ENCODE assay signal across 8 cellular contexts in the genomic region with DNA sequence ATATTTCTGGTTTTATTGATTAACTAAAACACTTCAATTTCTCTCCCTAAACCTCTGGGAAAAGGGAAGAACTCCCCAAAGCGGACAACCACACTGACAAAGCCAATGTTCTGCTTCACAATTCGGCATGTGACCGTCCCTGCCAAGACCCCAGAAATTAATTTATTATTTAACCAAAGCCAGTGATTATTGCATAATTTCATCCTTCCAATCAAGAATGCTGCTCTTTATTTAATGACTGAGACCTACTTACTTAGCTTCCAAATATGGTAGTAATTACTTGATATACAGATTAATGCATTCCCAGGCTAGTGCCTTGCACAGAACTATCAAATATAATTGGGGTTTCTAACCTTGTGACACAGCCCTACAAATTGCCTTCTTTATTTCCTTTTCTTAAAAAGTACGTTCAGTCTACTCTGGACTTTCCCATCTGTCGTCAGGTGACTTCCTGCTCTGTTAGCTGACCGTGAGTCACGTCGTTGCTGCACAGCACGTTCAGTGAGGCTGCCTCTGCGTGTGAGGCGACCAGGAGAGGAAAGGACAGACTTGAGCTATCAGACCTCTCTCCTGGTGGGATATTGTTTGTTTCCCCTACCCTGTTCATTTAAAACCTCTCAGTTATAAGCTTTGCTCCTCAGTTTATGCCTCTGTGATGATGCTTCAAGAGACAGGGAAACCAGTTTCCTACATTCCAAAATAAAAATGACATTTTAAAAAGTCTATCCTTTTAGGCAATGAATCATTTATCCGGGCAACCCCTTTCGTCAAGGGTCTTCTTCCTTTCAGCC. TPM values are rescaled to one million over a fixed set of nuclear protein-coding genes. Genes with fewer than 3 reads are reported as not detected.
DNase-seq lines count a peak whose midpoint lies in the region; ATAC-seq and TF ChIP-seq lines count a peak whose summit lies in the region.

No MANE protein-coding gene starts in this region.

- H3K27me3 ChIP-seq in Peyer's patch (no peaks in the 10 kb centered on the region), sigmoid colon (no peaks in the 10 kb centered on the region)

- WGBS in sigmoid colon, 2 donors: 28 to 36% methylated on average over 13 of the region's 13 CpGs

- H3K36me3 ChIP-seq in Peyer's patch: no peaks in the 10 kb centered on the region
- H3K36me3 ChIP-seq in sigmoid colon: no peaks in the 10 kb centered on the region

- intact Hi-C loops in sigmoid colon (cut with DNase I): no loop called here

- no peaks in the 10 kb centered on the region for H3K9me3 ChIP-seq in Peyer's patch
- no peaks in the 10 kb centered on the region for H3K9me3 ChIP-seq in sigmoid colon

- peaks cover 0 to 7% (median 2%) of the 10 kb centered on the region in 4 donors for H3K4me1 ChIP-seq in Peyer's patch
- peaks cover 0 to 16% (median 4%) of the 10 kb centered on the region in 4 donors for H3K4me1 ChIP-seq in sigmoid colon

- TF ChIP-seq POLR2A in Peyer's patch (IDR thresholded peaks at IDR 0.05): peak in 1 of 2 donors; percentile 36
- no peak for TF ChIP-seq POLR2A in sigmoid colon (IDR thresholded peaks at IDR 0.05)

- TF ChIP-seq EP300 in sigmoid colon (IDR thresholded peaks at IDR 0.05): peak in 2 of 4 donors; percentile 64 to 73

- in situ Hi-C loops in ACHN (cut with HindIII; ENCODE audit: low pct_ligation_motif_present, low pct_unique_long_range_greater_than_20kb, low sequenced_read_pairs): no loop called here

- H3K4me3 ChIP-seq in Peyer's patch (no peak overlapping the region), sigmoid colon (no peak overlapping the region)

- H3K27ac ChIP-seq in Peyer's patch (peak overlapping the region; percentile 34 to 67 (median 55)), sigmoid colon (peak overlapping the region in 3 of 4 donors; percentile 46 to 52 (median 50))

- ATAC-seq in GM18870 (IDR thresholded peaks at IDR 0.05; ENCODE audit: unreplicated experiment): peak; percentile 76
- ATAC-seq in HG03066 (IDR thresholded peaks at IDR 0.05; ENCODE audit: low read depth, unreplicated experiment): peak; percentile 95

- no peak for TF ChIP-seq CTCF in Peyer's patch (IDR thresholded peaks at IDR 0.05)
- TF ChIP-seq CTCF in sigmoid colon (IDR thresholded peaks at IDR 0.05): no peak

- DNase-seq in ACHN: peak; percentile 83
- DNase-seq in Peyer's patch: peak; percentile 72 to 93 (median 74)
- peak; percentile 50 to 67 for DNase-seq in activated T-helper 1 cell treated with anti-CD3 and anti-CD28 coated beads, Interleukin-2, amount 50 U/mL, for 16 hours (ENCODE audit: low read depth in 1 of 2, low spot score in 1 of 2)
- peak; percentile 84 for DNase-seq in foreskin melanocyte
- peak; percentile 88 for DNase-seq in sigmoid colon
- no peak for DNase-seq in DMS114 treated with DMSO at 0.1 percent for 48 hours (lab: John Stamatoyannopoulos, UW; ENCODE audit: unreplicated experiment)

RNA-seq across cellular contexts. Expression of gene TNFAIP3, which starts 55.7 kb away (rescaled TPM):
- total RNA-seq in Peyer's patch: 10 to 100 TPM; 19.3 to 66.8 (median 30.6) TPM
- total RNA-seq in sigmoid colon: 10 to 100 TPM; 14.6 to 37.6 (median 21.0) TPM
- polyA plus RNA-seq in sigmoid colon: 10 to 100 TPM; 11.4 to 49.9 (median 18.7) TPM
